Comparison of ENCODE assay signal across 8 cellular contexts in genomic region chr17:7329360-7330098, GRCh38. TPM values are rescaled to one million over a fixed set of nuclear protein-coding genes. Genes with fewer than 3 reads are reported as not detected.
DNase-seq lines count a peak whose midpoint lies in the region; ATAC-seq and TF ChIP-seq lines count a peak whose summit lies in the region.

No MANE protein-coding gene starts in this region.

- no peaks in the 10 kb centered on the region for H3K9me3 Mint-ChIP-seq in endothelial cell (ENCODE audit: unreplicated experiment)
- no peaks in the 10 kb centered on the region for H3K9me3 Mint-ChIP-seq in mesothelial cell of epicardium

- H3K36me3 ChIP-seq in OCI-LY1 (ENCODE audit: insufficient read depth, low read length) = peaks cover 19% of the 10 kb centered on the region; the same call in 1 of the 2 replicates

- peak overlapping the region; percentile 94 for H3K9ac ChIP-seq in OCI-LY1 (ENCODE audit: low read length)

- peaks cover 13% of the 10 kb centered on the region for H3K36me3 Mint-ChIP-seq in endothelial cell (ENCODE audit: low read depth, unreplicated experiment)
- peaks cover 2% of the 10 kb centered on the region for H3K36me3 Mint-ChIP-seq in mesothelial cell of epicardium

- H3K4me3 Mint-ChIP-seq in endothelial cell (ENCODE audit: unreplicated experiment) (peak overlapping the region; percentile 97), mesothelial cell of epicardium (peak overlapping the region; percentile 89)

- H3K27ac Mint-ChIP-seq in endothelial cell (ENCODE audit: unreplicated experiment) (peak overlapping the region; percentile 95), mesothelial cell of epicardium (peak overlapping the region; percentile 97)

- H3K4me2 ChIP-seq in OCI-LY1 (ENCODE audit: low read length) = peak overlapping the region; percentile 88

- peak; percentile 43 for ATAC-seq in GM21447 (IDR thresholded peaks at IDR 0.05; ENCODE audit: unreplicated experiment)

- no peak overlapping the region for H2AFZ ChIP-seq in OCI-LY1 (ENCODE audit: low read length)

- H3F3A ChIP-seq in OCI-LY1 (ENCODE audit: insufficient read depth, low read length) = no peaks in the 10 kb centered on the region

- H3K27me3 Mint-ChIP-seq in endothelial cell (ENCODE audit: unreplicated experiment) (peaks cover 9% of the 10 kb centered on the region), mesothelial cell of epicardium (ENCODE audit: low read depth) (no peaks in the 10 kb centered on the region)

- DNase-seq in D341Med (ENCODE audit: low spot score) (peak; percentile 90), HuH-7 (ENCODE audit: low spot score) (peak; percentile 97), activated T-cell treated with anti-CD3 and anti-CD28 coated beads for 1 hour (ENCODE audit: low read depth) (peak; percentile 89), endothelial cell (ENCODE audit: low spot score) (peak; percentile 92), mesothelial cell of epicardium (ENCODE audit: low spot score in 2 of 2, unreplicated experiment in 2 of 2) (peak; percentile 94 to 96)
- DNase-seq in stimulated activated CD8-positive, alpha-beta memory T cell treated with anti-CD3 and anti-CD28 coated beads, Interleukin-15, amount 100 ng/mL, for 4 hours (ENCODE audit: low read depth in 2 of 2) = peak; percentile 94

- peaks cover 34% of the 10 kb centered on the region for H3K4me1 ChIP-seq in OCI-LY1 (ENCODE audit: insufficient read depth, low read length, severe bottlenecking)

- H3K4me1 Mint-ChIP-seq in endothelial cell (ENCODE audit: unreplicated experiment) (peaks cover 17% of the 10 kb centered on the region), mesothelial cell of epicardium (peaks cover 31% of the 10 kb centered on the region)

- no peaks in the 10 kb centered on the region for H3K27me3 ChIP-seq in OCI-LY1 (ENCODE audit: insufficient read depth, low read length)

- TF ChIP-seq CTCF in OCI-LY1 (IDR thresholded peaks at IDR 0.05; ENCODE audit: low read length) = no peak
- no peak for TF ChIP-seq CTCF in endothelial cell (IDR thresholded peaks at IDR 0.05; ENCODE audit: unreplicated experiment)
- peak; percentile 27 for TF ChIP-seq CTCF in mesothelial cell of epicardium (IDR thresholded peaks at IDR 0.05; ENCODE audit: unreplicated experiment)

- H3K27ac ChIP-seq in OCI-LY1 (ENCODE audit: low read depth, low read length, poor library complexity, severe bottlenecking) = peak overlapping the region; percentile 81

- no peaks in the 10 kb centered on the region for H4K20me1 ChIP-seq in OCI-LY1 (ENCODE audit: insufficient read depth, low read length)

- H3K4me3 ChIP-seq in OCI-LY1 (ENCODE audit: low read depth, low read length, poor library complexity, severe bottlenecking) = peak overlapping the region; percentile 98

- no peaks in the 10 kb centered on the region for H3K79me2 ChIP-seq in OCI-LY1 (ENCODE audit: insufficient read depth, low read length)

- no peaks in the 10 kb centered on the region for H3K9me2 ChIP-seq in OCI-LY1 (ENCODE audit: low read depth, low read length)

- H3K9me3 ChIP-seq in OCI-LY1 (ENCODE audit: low read length) = no peaks in the 10 kb centered on the region

RNA-seq across cellular contexts. Expression of gene NEURL4, which starts 0.4 kb away (rescaled TPM):
- total RNA-seq in endothelial cell (ENCODE audit: unreplicated experiment) = 55.7 TPM
- total RNA-seq in mesothelial cell of epicardium = 52.8 to 56.7 TPM (median 55.1 TPM) in 3 replicates

RNA-seq across cellular contexts. Expression of gene ACAP1, which starts 6.8 kb away (rescaled TPM):
- total RNA-seq in endothelial cell (ENCODE audit: unreplicated experiment) = 5.5 TPM
- 8.9 to 10.9 TPM (median 9.1 TPM) in 3 replicates for total RNA-seq in mesothelial cell of epicardium

RNA-seq across cellular contexts. Expression of gene GPS2, which starts 14.4 kb away (rescaled TPM):
- total RNA-seq in endothelial cell (ENCODE audit: unreplicated experiment) (56.8 TPM), mesothelial cell of epicardium (42.1 to 52.4 TPM (median 46.2 TPM) in 3 replicates)

RNA-seq across cellular contexts. Expression of gene EIF5A, which starts 22.1 kb away (rescaled TPM):
- total RNA-seq in endothelial cell (ENCODE audit: unreplicated experiment) (362 TPM), mesothelial cell of epicardium (265 to 278 TPM (median 273 TPM) in 3 replicates)

RNA-seq across cellular contexts. Expression of gene KCTD11, which starts 22.4 kb away (rescaled TPM):
- 4.8 TPM for total RNA-seq in endothelial cell (ENCODE audit: unreplicated experiment)
- total RNA-seq in mesothelial cell of epicardium = 17.3 to 18.8 TPM (median 17.7 TPM) in 3 replicates

Comparison
In these comparisons a context has a peak if more than half of its experiments do, and no peak if none do; other contexts are left out.
1. Peak in every context shown above with its lines: DNase-seq, ATAC-seq, H3K4me3 ChIP-seq and H3K27ac ChIP-seq.